Comparison of ENCODE assay signal across 14 cellular contexts in genomic region chr12:3295225-3295624, GRCh38.
DNase-seq lines count a peak whose midpoint lies in the region; ATAC-seq and TF ChIP-seq lines count a peak whose summit lies in the region.
"Had no signal": no experiment of that assay in that cellular context is flagged by ENCODE, and none has a peak within 500 bp of the region (broad histone marks: within the 10 kb centered on the region; RNA-seq: fewer than 3 reads in every experiment).

No MANE protein-coding gene starts in this region.

- POLR2A ChIA-PET in RWPE1 (lab: Yijun Ruan, JAX; ENCODE audit: low non-redundant PET) = no interaction called here

- H3K79me2 ChIP-seq in osteoblast (ENCODE audit: insufficient read depth, low read length) = no peaks in the 10 kb centered on the region

- peak; percentile 1 for ATAC-seq in right cardiac atrium
- ATAC-seq: GM12878 had no signal

- H2AFZ ChIP-seq in osteoblast (ENCODE audit: low read length) = no peak overlapping the region

- H3K27ac ChIP-seq in right cardiac atrium (ENCODE audit: low read length) (no peak overlapping the region), RWPE1 (peak overlapping the region; percentile 40), osteoblast (ENCODE audit: low read depth, low read length) (peak overlapping the region; percentile 73)

- peak overlapping the region; percentile 37 for H3K4me2 ChIP-seq in osteoblast (ENCODE audit: insufficient read depth, low read length)

- no peak overlapping the region for H3K4me3 ChIP-seq in right cardiac atrium (ENCODE audit: low read length)
- H3K4me3 ChIP-seq in osteoblast (ENCODE audit: insufficient read depth, low read length) = no peak overlapping the region
- H3K4me3 ChIP-seq: GM12878 had no signal

- H3K27me3 ChIP-seq in right cardiac atrium (ENCODE audit: control insufficient read depth, insufficient read depth) = no peaks in the 10 kb centered on the region
- H3K27me3 ChIP-seq in osteoblast (ENCODE audit: insufficient read depth, low read length) = peaks cover 10% of the 10 kb centered on the region
- H3K27me3 ChIP-seq: BE2C had no signal

- H4K20me1 ChIP-seq in osteoblast (ENCODE audit: insufficient read depth, low read length) = no peaks in the 10 kb centered on the region

- H3K9me3 ChIP-seq in right cardiac atrium (ENCODE audit: control insufficient read depth, low read length) = no peaks in the 10 kb centered on the region
- no peaks in the 10 kb centered on the region for H3K9me3 ChIP-seq in osteoblast (ENCODE audit: low read depth, low read length)
- H3K9me3 ChIP-seq: BE2C had no signal

- WGBS in right cardiac atrium = 88% methylated on average over 8 of the region's 8 CpGs

- peaks cover 7% of the 10 kb centered on the region for H3K4me1 ChIP-seq in right cardiac atrium (ENCODE audit: control insufficient read depth, insufficient read depth, low read length)
- peaks cover 34% of the 10 kb centered on the region for H3K4me1 ChIP-seq in osteoblast (ENCODE audit: insufficient read depth, low read length)

- DNase-seq in right cardiac atrium (no peak), cardiac septum (ENCODE audit: low spot score) (no peak), RWPE1 (ENCODE audit: low spot score) (no peak), osteoblast (ENCODE audit: insufficient read length, low spot score, missing footprints) (peak; percentile 62), KG1 (lab: John Stamatoyannopoulos, UW) (no peak), NCI-H526 (lab: John Stamatoyannopoulos, UW) (no peak)
- DNase-seq: ACHN; CD4-positive, alpha-beta memory T cell; DMS153; DND-41; GOT3; H9 had no signal

- intact Hi-C loops in right cardiac atrium (cut with DNase I) (loop anchor here in 1 of 4 donors (5.0 kb wide), 1 partner anchor 507 kb away; no protein-coding TSS in a partner anchor), cardiac septum (cut with DNase I) (no loop called here)

- no peaks in the 10 kb centered on the region for H3K36me3 ChIP-seq in osteoblast (ENCODE audit: insufficient read depth, low read length)
- H3K36me3 ChIP-seq: BE2C had no signal

- CTCF ChIA-PET in RWPE1 (lab: Yijun Ruan, JAX) = interaction anchor here (0.5 to 1.8 kb wide), 3 partner anchors 20 to 509 kb away, joined by 3 to 5 read pairs (median 5); no protein-coding TSS in a partner anchor

- no peak for TF ChIP-seq CTCF in RWPE1 (conservative IDR thresholded peaks at IDR 0.05; ENCODE audit: low read depth)
- no peak for TF ChIP-seq CTCF in osteoblast (IDR thresholded peaks at IDR 0.05; ENCODE audit: extremely low read depth, low read depth, low read length)
